Comparison of ENCODE assay signal across 8 cellular contexts in genomic region chr5:151094054-151094858, GRCh38. TPM values are rescaled to one million over a fixed set of nuclear protein-coding genes. Genes with fewer than 3 reads are reported as not detected.
DNase-seq lines count a peak whose midpoint lies in the region; ATAC-seq and TF ChIP-seq lines count a peak whose summit lies in the region.

No MANE protein-coding gene starts in this region.

- POLR2A ChIA-PET in PC-3 (lab: Charles Lee; ENCODE audit: unreplicated experiment), result interaction anchor here (0.6 kb wide), 1 partner anchor 19 kb away, joined by 3 read pairs; no protein-coding TSS in a partner anchor

- H3K4me2 ChIP-seq in PC-3 (ENCODE audit: low read length), result peak overlapping the region; percentile 58

- H3K27ac ChIP-seq in PC-3 (ENCODE audit: low read length) (peak overlapping the region; percentile 96), upper lobe of right lung (peak overlapping the region; percentile 79)

- peak; percentile 77 for TF ChIP-seq POLR2A in GM18505 (IDR thresholded peaks at IDR 0.05; ENCODE audit: borderline replicate concordance, extremely low read depth, insufficient read depth, insufficient read length)

- peak; percentile 63 for DNase-seq in PC-3
- peak; percentile 49 for DNase-seq in adipocyte (ENCODE audit: low read depth)
- DNase-seq in mesothelial cell of epicardium (ENCODE audit: low spot score in 2 of 2, unreplicated experiment in 2 of 2), result no peak
- no peak for DNase-seq in upper lobe of right lung
- no peak for DNase-seq in ecto neural progenitor cell (ENCODE audit: low spot score)
- DNase-seq in NCI-H1930 (lab: John Stamatoyannopoulos, UW), result no peak

- H3K4me3 ChIP-seq in PC-3 (ENCODE audit: low read length) (no peak overlapping the region), adipocyte (ENCODE audit: low read length) (peak overlapping the region; percentile 26), upper lobe of right lung (no peak overlapping the region)

- intact Hi-C loops in PC-3 (cut with micrococcal nuclease), result no loop called here
- intact Hi-C loops in upper lobe of right lung (cut with DNase I), result no loop called here

- H3K9me2 ChIP-seq in PC-3 (replicated peaks; ENCODE audit: low read length), result no peaks in the 10 kb centered on the region

- peaks cover 6% of the 10 kb centered on the region for H3F3A ChIP-seq in PC-3 (ENCODE audit: low read length, unreplicated experiment)

- H3K79me2 ChIP-seq in PC-3 (ENCODE audit: low read length), result no peaks in the 10 kb centered on the region

- no peak overlapping the region for H3K4me3 Mint-ChIP-seq in mesothelial cell of epicardium

- H3K27me3 Mint-ChIP-seq in mesothelial cell of epicardium (ENCODE audit: low read depth), result no peaks in the 10 kb centered on the region

- BruUV-seq in PC-3 (replicated peaks; lab: Mats Ljungman, UMichigan), result TSS peak; percentile 60

- H3K36me3 Mint-ChIP-seq in mesothelial cell of epicardium, result no peaks in the 10 kb centered on the region

- H3K4me1 ChIP-seq in PC-3 (ENCODE audit: insufficient read depth, low read length) (peaks cover 42% of the 10 kb centered on the region), adipocyte (ENCODE audit: control insufficient read depth, insufficient read depth, low read length) (peaks cover 54% of the 10 kb centered on the region), upper lobe of right lung (peaks cover 70% of the 10 kb centered on the region)

- CTCF ChIA-PET in PC-3 (lab: Charles Lee), result no interaction called here

- peak; percentile 65 for ATAC-seq in GM18505 (IDR thresholded peaks at IDR 0.05; ENCODE audit: unreplicated experiment)
- ATAC-seq in HG02588 (IDR thresholded peaks at IDR 0.05; ENCODE audit: unreplicated experiment), result peak; percentile 72
- ATAC-seq in PC-3, result peak; percentile 19
- peak; percentile 13 for ATAC-seq in upper lobe of right lung

- H3K9me3 Mint-ChIP-seq in mesothelial cell of epicardium, result no peaks in the 10 kb centered on the region

- H4K20me1 ChIP-seq in PC-3 (ENCODE audit: low read length), result no peaks in the 10 kb centered on the region

- H3K4me1 Mint-ChIP-seq in mesothelial cell of epicardium, result peaks cover 18% of the 10 kb centered on the region

- no peak overlapping the region for H2AFZ ChIP-seq in PC-3 (ENCODE audit: low read length)

- H3K27me3 ChIP-seq in PC-3 (ENCODE audit: low read length) (no peaks in the 10 kb centered on the region), adipocyte (replicated peaks; ENCODE audit: control insufficient read depth, insufficient read depth, low read length) (no peaks in the 10 kb centered on the region), upper lobe of right lung (no peaks in the 10 kb centered on the region)

- H3K36me3 ChIP-seq in PC-3 (ENCODE audit: low read depth, low read length), result no peaks in the 10 kb centered on the region
- H3K36me3 ChIP-seq in adipocyte (ENCODE audit: control insufficient read depth, insufficient read depth, low read length, severe bottlenecking), result peaks cover 18% of the 10 kb centered on the region
- no peaks in the 10 kb centered on the region for H3K36me3 ChIP-seq in upper lobe of right lung

- peak overlapping the region; percentile 22 for H3K27ac Mint-ChIP-seq in mesothelial cell of epicardium

- no peaks in the 10 kb centered on the region for H3K9me3 ChIP-seq in PC-3 (ENCODE audit: low read length)
- H3K9me3 ChIP-seq in adipocyte (ENCODE audit: control insufficient read depth, low read length), result no peaks in the 10 kb centered on the region
- no peaks in the 10 kb centered on the region for H3K9me3 ChIP-seq in upper lobe of right lung

- H3K9ac ChIP-seq in PC-3 (ENCODE audit: low read length), result peak overlapping the region; percentile 74
- peak overlapping the region; percentile 60 for H3K9ac ChIP-seq in adipocyte (ENCODE audit: low read length)

- no peak for TF ChIP-seq CTCF in PC-3 (conservative IDR thresholded peaks at IDR 0.05; ENCODE audit: low read depth, low read length)
- no peak for TF ChIP-seq CTCF in mesothelial cell of epicardium (IDR thresholded peaks at IDR 0.05; ENCODE audit: unreplicated experiment)
- no peak for TF ChIP-seq CTCF in upper lobe of right lung (IDR thresholded peaks at IDR 0.05)

RNA-seq across cellular contexts. Expression of gene TNIP1, which starts 13.4 kb away (rescaled TPM):
- total RNA-seq in PC-3 (2014; rRNA removed) (90.0 and 139 TPM in 2 replicates), mesothelial cell of epicardium (80.4 to 84.1 TPM (median 81.8 TPM) in 3 replicates), upper lobe of right lung (120 TPM)

Comparison
In these comparisons a context has a peak if more than half of its experiments do, and no peak if none do; other contexts are left out.
1. ATAC-seq: peak in every context shown above with its lines; median percentile 72 in HG02588; 65 in GM18505; 19 in PC-3; 13 in upper lobe of right lung.
2. DNase-seq: peak in PC-3 (single experiment) and adipocyte (single experiment); none in mesothelial cell of epicardium (0 of 2), upper lobe of right lung (single experiment), ecto neural progenitor cell (single experiment) and NCI-H1930 (0 of 2).